ENCODE assay signal across 1 cellular context in the genomic region with DNA sequence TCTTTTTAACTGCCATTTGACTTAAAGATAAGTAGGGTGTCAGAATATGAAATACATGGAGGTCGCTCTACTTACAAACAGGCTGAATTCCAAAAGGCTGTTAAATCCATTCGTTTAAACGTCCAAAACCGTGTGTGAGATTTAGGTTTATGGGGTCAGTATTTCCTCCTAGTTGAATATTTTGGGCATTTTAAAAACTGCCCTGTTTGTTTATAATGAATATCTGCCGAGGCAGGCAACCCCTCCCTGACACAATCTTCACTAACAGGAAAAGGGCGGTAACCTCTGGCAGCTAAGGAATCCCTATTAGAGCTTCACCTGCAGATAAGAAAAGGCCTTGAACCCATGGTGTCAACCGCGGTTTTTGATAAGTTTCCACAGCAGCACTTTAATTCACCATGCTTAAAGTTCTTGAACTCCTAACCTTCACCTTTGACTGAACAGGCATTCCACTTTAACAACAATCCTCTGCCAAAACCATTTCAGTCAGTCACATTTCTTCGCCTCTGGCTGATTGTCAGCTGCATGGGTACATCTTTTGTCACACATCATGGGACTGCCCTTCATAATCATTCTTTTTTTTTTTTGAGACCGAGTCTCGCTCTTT.
TF ChIP-seq lines count a peak whose summit lies in the region.

No MANE protein-coding gene starts in this region.

TF ChIP-seq in HepG2, 621 proteins besides CTCF, POLR2A, EP300 and RAD21 (continued from another document and continues in another):
- TF ChIP-seq ZNF547 (CRISPR knock-in tag; IDR thresholded peaks at IDR 0.05): no peak
- TF ChIP-seq ZNF674 (CRISPR knock-in tag; IDR thresholded peaks at IDR 0.05; ENCODE audit: low read depth): no peak
- TF ChIP-seq ZNF510 (CRISPR knock-in tag; IDR thresholded peaks at IDR 0.05; ENCODE audit: low read depth): no peak
- TF ChIP-seq, protein P1, sequence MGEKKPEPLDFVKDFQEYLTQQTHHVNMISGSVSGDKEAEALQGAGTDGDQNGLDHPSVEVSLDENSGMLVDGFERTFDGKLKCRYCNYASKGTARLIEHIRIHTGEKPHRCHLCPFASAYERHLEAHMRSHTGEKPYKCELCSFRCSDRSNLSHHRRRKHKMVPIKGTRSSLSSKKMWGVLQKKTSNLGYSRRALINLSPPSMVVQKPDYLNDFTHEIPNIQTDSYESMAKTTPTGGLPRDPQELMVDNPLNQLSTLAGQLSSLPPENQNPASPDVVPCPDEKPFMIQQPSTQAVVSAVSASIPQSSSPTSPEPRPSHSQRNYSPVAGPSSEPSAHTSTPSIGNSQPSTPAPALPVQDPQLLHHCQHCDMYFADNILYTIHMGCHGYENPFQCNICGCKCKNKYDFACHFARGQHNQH (CRISPR knock-in tag; IDR thresholded peaks at IDR 0.05): peak; percentile 59; the same call in 1 of the 2 replicates
- 0 out of 2 replicates have a peak, but pooled peaks have one; percentile 22 for TF ChIP-seq RFXAP (CRISPR knock-in tag; IDR thresholded peaks at IDR 0.05; ENCODE audit: borderline replicate concordance)
- no peak for TF ChIP-seq ZNF30 (CRISPR knock-in tag; IDR thresholded peaks at IDR 0.05)
- 0 out of 2 replicates have a peak, but pooled peaks have one; percentile 15 for TF ChIP-seq POGZ (CRISPR knock-in tag; IDR thresholded peaks at IDR 0.05)
- TF ChIP-seq, protein P2, sequence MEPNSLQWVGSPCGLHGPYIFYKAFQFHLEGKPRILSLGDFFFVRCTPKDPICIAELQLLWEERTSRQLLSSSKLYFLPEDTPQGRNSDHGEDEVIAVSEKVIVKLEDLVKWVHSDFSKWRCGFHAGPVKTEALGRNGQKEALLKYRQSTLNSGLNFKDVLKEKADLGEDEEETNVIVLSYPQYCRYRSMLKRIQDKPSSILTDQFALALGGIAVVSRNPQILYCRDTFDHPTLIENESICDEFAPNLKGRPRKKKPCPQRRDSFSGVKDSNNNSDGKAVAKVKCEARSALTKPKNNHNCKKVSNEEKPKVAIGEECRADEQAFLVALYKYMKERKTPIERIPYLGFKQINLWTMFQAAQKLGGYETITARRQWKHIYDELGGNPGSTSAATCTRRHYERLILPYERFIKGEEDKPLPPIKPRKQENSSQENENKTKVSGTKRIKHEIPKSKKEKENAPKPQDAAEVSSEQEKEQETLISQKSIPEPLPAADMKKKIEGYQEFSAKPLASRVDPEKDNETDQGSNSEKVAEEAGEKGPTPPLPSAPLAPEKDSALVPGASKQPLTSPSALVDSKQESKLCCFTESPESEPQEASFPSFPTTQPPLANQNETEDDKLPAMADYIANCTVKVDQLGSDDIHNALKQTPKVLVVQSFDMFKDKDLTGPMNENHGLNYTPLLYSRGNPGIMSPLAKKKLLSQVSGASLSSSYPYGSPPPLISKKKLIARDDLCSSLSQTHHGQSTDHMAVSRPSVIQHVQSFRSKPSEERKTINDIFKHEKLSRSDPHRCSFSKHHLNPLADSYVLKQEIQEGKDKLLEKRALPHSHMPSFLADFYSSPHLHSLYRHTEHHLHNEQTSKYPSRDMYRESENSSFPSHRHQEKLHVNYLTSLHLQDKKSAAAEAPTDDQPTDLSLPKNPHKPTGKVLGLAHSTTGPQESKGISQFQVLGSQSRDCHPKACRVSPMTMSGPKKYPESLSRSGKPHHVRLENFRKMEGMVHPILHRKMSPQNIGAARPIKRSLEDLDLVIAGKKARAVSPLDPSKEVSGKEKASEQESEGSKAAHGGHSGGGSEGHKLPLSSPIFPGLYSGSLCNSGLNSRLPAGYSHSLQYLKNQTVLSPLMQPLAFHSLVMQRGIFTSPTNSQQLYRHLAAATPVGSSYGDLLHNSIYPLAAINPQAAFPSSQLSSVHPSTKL (CRISPR knock-in tag; IDR thresholded peaks at IDR 0.05): peak; percentile 73
- TF ChIP-seq ZNF550 (CRISPR knock-in tag; IDR thresholded peaks at IDR 0.05; ENCODE audit: borderline replicate concordance): no peak
- TF ChIP-seq ZNF274 (CRISPR knock-in tag; IDR thresholded peaks at IDR 0.05): no peak
- TF ChIP-seq SNAPC2 (CRISPR knock-in tag; IDR thresholded peaks at IDR 0.05): no peak
- no peak for TF ChIP-seq STAG1 (CRISPR knock-in tag; IDR thresholded peaks at IDR 0.05)
- no peak for TF ChIP-seq ZNF224 (CRISPR knock-in tag; IDR thresholded peaks at IDR 0.05)
- TF ChIP-seq HIVEP1 (CRISPR knock-in tag; IDR thresholded peaks at IDR 0.05): no peak
- TF ChIP-seq MAFK (conservative IDR thresholded peaks at IDR 0.05 in 1 of 2, IDR thresholded peaks at IDR 0.05 in 1 of 2; ENCODE audit: low read length in 2 of 2): no peak
- no peak; the same call in 1 of the 2 replicates for TF ChIP-seq HDAC1 (CRISPR knock-in tag; IDR thresholded peaks at IDR 0.05)
- no peak for TF ChIP-seq ZNF382 (CRISPR knock-in tag; IDR thresholded peaks at IDR 0.05; ENCODE audit: borderline replicate concordance)
- TF ChIP-seq, protein P3, sequence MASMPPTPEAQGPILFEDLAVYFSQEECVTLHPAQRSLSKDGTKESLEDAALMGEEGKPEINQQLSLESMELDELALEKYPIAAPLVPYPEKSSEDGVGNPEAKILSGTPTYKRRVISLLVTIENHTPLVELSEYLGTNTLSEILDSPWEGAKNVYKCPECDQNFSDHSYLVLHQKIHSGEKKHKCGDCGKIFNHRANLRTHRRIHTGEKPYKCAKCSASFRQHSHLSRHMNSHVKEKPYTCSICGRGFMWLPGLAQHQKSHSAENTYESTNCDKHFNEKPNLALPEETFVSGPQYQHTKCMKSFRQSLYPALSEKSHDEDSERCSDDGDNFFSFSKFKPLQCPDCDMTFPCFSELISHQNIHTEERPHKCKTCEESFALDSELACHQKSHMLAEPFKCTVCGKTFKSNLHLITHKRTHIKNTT (CRISPR knock-in tag; IDR thresholded peaks at IDR 0.05): no peak
- peak; percentile 86 for TF ChIP-seq TBX2 (CRISPR knock-in tag; IDR thresholded peaks at IDR 0.05; ENCODE audit: borderline replicate concordance)
- TF ChIP-seq, protein P4, sequence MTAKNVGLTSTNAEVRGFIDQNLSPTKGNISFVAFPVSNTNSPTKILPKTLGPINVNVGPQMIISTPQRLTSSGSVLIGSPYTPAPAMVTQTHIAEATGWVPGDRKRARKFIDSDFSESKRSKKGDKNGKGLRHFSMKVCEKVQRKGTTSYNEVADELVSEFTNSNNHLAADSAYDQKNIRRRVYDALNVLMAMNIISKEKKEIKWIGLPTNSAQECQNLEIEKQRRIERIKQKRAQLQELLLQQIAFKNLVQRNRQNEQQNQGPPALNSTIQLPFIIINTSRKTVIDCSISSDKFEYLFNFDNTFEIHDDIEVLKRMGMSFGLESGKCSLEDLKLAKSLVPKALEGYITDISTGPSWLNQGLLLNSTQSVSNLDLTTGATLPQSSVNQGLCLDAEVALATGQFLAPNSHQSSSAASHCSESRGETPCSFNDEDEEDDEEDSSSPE (CRISPR knock-in tag; IDR thresholded peaks at IDR 0.05): 0 out of 2 replicates have a peak, but pooled peaks have one; percentile 23
- no peak for TF ChIP-seq MEIS2 (CRISPR knock-in tag; IDR thresholded peaks at IDR 0.05)
- no peak for TF ChIP-seq ZFAT (CRISPR knock-in tag; conservative IDR thresholded peaks at IDR 0.05)
- TF ChIP-seq SOX13 (IDR thresholded peaks at IDR 0.05): no peak
- TF ChIP-seq SOX13 (CRISPR knock-in tag; conservative IDR thresholded peaks at IDR 0.05 in 1 of 2, IDR thresholded peaks at IDR 0.05 in 1 of 2): peak in 1 of 2 experiments; percentile 77; a peak in 2 of 4 replicates
- no peak for TF ChIP-seq ZNF713 (CRISPR knock-in tag; IDR thresholded peaks at IDR 0.05)
- TF ChIP-seq, protein P5, sequence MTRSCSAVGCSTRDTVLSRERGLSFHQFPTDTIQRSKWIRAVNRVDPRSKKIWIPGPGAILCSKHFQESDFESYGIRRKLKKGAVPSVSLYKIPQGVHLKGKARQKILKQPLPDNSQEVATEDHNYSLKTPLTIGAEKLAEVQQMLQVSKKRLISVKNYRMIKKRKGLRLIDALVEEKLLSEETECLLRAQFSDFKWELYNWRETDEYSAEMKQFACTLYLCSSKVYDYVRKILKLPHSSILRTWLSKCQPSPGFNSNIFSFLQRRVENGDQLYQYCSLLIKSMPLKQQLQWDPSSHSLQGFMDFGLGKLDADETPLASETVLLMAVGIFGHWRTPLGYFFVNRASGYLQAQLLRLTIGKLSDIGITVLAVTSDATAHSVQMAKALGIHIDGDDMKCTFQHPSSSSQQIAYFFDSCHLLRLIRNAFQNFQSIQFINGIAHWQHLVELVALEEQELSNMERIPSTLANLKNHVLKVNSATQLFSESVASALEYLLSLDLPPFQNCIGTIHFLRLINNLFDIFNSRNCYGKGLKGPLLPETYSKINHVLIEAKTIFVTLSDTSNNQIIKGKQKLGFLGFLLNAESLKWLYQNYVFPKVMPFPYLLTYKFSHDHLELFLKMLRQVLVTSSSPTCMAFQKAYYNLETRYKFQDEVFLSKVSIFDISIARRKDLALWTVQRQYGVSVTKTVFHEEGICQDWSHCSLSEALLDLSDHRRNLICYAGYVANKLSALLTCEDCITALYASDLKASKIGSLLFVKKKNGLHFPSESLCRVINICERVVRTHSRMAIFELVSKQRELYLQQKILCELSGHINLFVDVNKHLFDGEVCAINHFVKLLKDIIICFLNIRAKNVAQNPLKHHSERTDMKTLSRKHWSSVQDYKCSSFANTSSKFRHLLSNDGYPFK (CRISPR knock-in tag; IDR thresholded peaks at IDR 0.05; ENCODE audit: borderline replicate concordance): no peak
- TF ChIP-seq, protein P6, sequence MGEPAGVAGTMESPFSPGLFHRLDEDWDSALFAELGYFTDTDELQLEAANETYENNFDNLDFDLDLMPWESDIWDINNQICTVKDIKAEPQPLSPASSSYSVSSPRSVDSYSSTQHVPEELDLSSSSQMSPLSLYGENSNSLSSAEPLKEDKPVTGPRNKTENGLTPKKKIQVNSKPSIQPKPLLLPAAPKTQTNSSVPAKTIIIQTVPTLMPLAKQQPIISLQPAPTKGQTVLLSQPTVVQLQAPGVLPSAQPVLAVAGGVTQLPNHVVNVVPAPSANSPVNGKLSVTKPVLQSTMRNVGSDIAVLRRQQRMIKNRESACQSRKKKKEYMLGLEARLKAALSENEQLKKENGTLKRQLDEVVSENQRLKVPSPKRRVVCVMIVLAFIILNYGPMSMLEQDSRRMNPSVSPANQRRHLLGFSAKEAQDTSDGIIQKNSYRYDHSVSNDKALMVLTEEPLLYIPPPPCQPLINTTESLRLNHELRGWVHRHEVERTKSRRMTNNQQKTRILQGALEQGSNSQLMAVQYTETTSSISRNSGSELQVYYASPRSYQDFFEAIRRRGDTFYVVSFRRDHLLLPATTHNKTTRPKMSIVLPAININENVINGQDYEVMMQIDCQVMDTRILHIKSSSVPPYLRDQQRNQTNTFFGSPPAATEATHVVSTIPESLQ (CRISPR knock-in tag; conservative IDR thresholded peaks at IDR 0.05): no peak
- TF ChIP-seq ZNF17 (CRISPR knock-in tag; IDR thresholded peaks at IDR 0.05): no peak
- TF ChIP-seq NR2F6 (IDR thresholded peaks at IDR 0.05): peak; percentile 93
- TF ChIP-seq NR2F6 (CRISPR knock-in tag; IDR thresholded peaks at IDR 0.05): peak; percentile 95
- peak; percentile 90 for TF ChIP-seq RARA (CRISPR knock-in tag; IDR thresholded peaks at IDR 0.05)
- no peak for TF ChIP-seq MTA1 (CRISPR knock-in tag; IDR thresholded peaks at IDR 0.05; ENCODE audit: borderline replicate concordance)
- TF ChIP-seq TGIF2 (CRISPR knock-in tag; IDR thresholded peaks at IDR 0.05): no peak
- TF ChIP-seq ZBTB20 (CRISPR knock-in tag; IDR thresholded peaks at IDR 0.05; ENCODE audit: borderline replicate concordance, low read depth): no peak
- TF ChIP-seq, protein P7, sequence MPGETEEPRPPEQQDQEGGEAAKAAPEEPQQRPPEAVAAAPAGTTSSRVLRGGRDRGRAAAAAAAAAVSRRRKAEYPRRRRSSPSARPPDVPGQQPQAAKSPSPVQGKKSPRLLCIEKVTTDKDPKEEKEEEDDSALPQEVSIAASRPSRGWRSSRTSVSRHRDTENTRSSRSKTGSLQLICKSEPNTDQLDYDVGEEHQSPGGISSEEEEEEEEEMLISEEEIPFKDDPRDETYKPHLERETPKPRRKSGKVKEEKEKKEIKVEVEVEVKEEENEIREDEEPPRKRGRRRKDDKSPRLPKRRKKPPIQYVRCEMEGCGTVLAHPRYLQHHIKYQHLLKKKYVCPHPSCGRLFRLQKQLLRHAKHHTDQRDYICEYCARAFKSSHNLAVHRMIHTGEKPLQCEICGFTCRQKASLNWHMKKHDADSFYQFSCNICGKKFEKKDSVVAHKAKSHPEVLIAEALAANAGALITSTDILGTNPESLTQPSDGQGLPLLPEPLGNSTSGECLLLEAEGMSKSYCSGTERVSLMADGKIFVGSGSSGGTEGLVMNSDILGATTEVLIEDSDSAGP (CRISPR knock-in tag; IDR thresholded peaks at IDR 0.05; ENCODE audit: borderline replicate concordance): no peak
- TF ChIP-seq NR2C2 (CRISPR knock-in tag; IDR thresholded peaks at IDR 0.05; ENCODE audit: borderline replicate concordance): peak; percentile 86
- TF ChIP-seq, protein P8, sequence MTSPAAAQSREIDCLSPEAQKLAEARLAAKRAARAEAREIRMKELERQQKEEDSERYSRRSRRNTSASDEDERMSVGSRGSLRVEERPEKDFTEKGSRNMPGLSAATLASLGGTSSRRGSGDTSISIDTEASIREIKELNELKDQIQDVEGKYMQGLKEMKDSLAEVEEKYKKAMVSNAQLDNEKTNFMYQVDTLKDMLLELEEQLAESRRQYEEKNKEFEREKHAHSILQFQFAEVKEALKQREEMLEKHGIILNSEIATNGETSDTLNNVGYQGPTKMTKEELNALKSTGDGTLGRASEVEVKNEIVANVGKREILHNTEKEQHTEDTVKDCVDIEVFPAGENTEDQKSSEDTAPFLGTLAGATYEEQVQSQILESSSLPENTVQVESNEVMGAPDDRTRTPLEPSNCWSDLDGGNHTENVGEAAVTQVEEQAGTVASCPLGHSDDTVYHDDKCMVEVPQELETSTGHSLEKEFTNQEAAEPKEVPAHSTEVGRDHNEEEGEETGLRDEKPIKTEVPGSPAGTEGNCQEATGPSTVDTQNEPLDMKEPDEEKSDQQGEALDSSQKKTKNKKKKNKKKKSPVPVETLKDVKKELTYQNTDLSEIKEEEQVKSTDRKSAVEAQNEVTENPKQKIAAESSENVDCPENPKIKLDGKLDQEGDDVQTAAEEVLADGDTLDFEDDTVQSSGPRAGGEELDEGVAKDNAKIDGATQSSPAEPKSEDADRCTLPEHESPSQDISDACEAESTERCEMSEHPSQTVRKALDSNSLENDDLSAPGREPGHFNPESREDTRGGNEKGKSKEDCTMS (CRISPR knock-in tag; conservative IDR thresholded peaks at IDR 0.05): no peak
- TF ChIP-seq HNRNPL (IDR thresholded peaks at IDR 0.05; ENCODE audit: low read depth, low read length): no peak
- TF ChIP-seq RELA (CRISPR knock-in tag; IDR thresholded peaks at IDR 0.05): no peak
